In genomic region chr3:99925584-99925983, GRCh38 we compare ENCODE assay signal across 11 cellular contexts.
A peak's percentile ranks its signal among the peaks of the same experiment; 100 is the strongest.
DNase-seq lines count a peak whose midpoint lies in the region; ATAC-seq and TF ChIP-seq lines count a peak whose summit lies in the region.
"Had no signal": no experiment of that assay in that cellular context is flagged by ENCODE, and none has a peak within 500 bp of the region (broad histone marks: within the 10 kb centered on the region; RNA-seq: fewer than 3 reads in every experiment).

No MANE protein-coding gene starts in this region.

- H3K9me3 ChIP-seq in ascending aorta (no peaks in the 10 kb centered on the region), hepatocyte (ENCODE audit: low read depth) (no peaks in the 10 kb centered on the region), aorta (ENCODE audit: control insufficient read depth, low read length) (no peaks in the 10 kb centered on the region), T-helper 17 cell (ENCODE audit: control insufficient read depth, low read length, poor library complexity, severe bottlenecking) (no peaks in the 10 kb centered on the region)

- H3K36me3 Mint-ChIP-seq in T-helper 17 cell (ENCODE audit: low read depth) = no peaks in the 10 kb centered on the region

- no peaks in the 10 kb centered on the region for H3K9me2 ChIP-seq in hepatocyte (replicated peaks; ENCODE audit: insufficient read depth)

- H3K4me1 ChIP-seq in ascending aorta (peaks cover 4 to 35% of the 10 kb centered on the region in 2 donors), hepatocyte (ENCODE audit: insufficient read depth) (peaks cover 36% of the 10 kb centered on the region), aorta (ENCODE audit: control insufficient read depth in 1 of 2, insufficient read depth in 2 of 2, low read length in 2 of 2) (peaks cover 8 to 11% of the 10 kb centered on the region in 2 donors)

- DNase-seq in SHP77 (lab: John Stamatoyannopoulos, UW) = peak; percentile 31 to 41
- no peak for DNase-seq in SHP77 treated with DMSO at 0.1 percent for 48 hours (lab: John Stamatoyannopoulos, UW)
- DNase-seq in ascending aorta (ENCODE audit: low spot score in 2 of 2) = peak in 1 of 2 donors; percentile 82
- peak; percentile 51 for DNase-seq in hepatocyte (ENCODE audit: low spot score)
- peak in 1 of 2 donors; percentile 61 for DNase-seq in aorta
- DNase-seq in T-helper 17 cell = no peak
- DNase-seq in 8988T = no peak
- DNase-seq: naive B cell; stimulated activated naive CD4-positive, alpha-beta T cell treated with Interleukin-2 at 50 U/mL for 16 hours had no signal

- H3K4me3 Mint-ChIP-seq in T-helper 17 cell = no peak overlapping the region
- H3K4me3 Mint-ChIP-seq: naive B cell had no signal

- H3K4me2 ChIP-seq in hepatocyte = no peak overlapping the region

- no peaks in the 10 kb centered on the region for H3K79me2 ChIP-seq in hepatocyte

- peaks cover 7% of the 10 kb centered on the region for H3K4me1 Mint-ChIP-seq in T-helper 17 cell

- H3K27ac Mint-ChIP-seq in T-helper 17 cell = no peak overlapping the region

- no peak overlapping the region for H3K4me3 ChIP-seq in ascending aorta
- no peak overlapping the region for H3K4me3 ChIP-seq in hepatocyte
- H3K4me3 ChIP-seq in aorta (ENCODE audit: low read length in 2 of 2) = no peak overlapping the region
- H3K4me3 ChIP-seq: cardiac muscle cell had no signal

- no peaks in the 10 kb centered on the region for H4K20me1 ChIP-seq in hepatocyte (ENCODE audit: insufficient read depth, poor library complexity, severe bottlenecking)

- intact Hi-C loops in ascending aorta (cut with DNase I) (loop anchor here (5.0 kb wide), 1 partner anchor 48 kb away; no protein-coding TSS in a partner anchor), aorta (cut with DNase I) (loop anchor here in 1 of 2 donors (5.0 kb wide), 1 partner anchor 48 kb away; no protein-coding TSS in a partner anchor)

- H3K36me3 ChIP-seq in ascending aorta (no peaks in the 10 kb centered on the region), hepatocyte (replicated peaks; ENCODE audit: insufficient read depth, low read depth) (no peaks in the 10 kb centered on the region), aorta (ENCODE audit: control insufficient read depth in 1 of 2, insufficient read depth in 2 of 2, low read length in 1 of 2) (no peaks in the 10 kb centered on the region)
- H3K36me3 ChIP-seq: cardiac muscle cell had no signal

- ATAC-seq in aorta (ENCODE audit: low FRiP score) = peak; percentile 34
- ATAC-seq in T-helper 17 cell = no peak
- no peak for ATAC-seq in GM21786 (IDR thresholded peaks at IDR 0.05; ENCODE audit: unreplicated experiment)

- H3K27ac ChIP-seq in ascending aorta (peak overlapping the region; percentile 78 to 84), hepatocyte (peak overlapping the region; percentile 76), aorta (ENCODE audit: low read depth in 1 of 2, low read length in 2 of 2) (peak overlapping the region; percentile 33 to 95)
- H3K27ac ChIP-seq: cardiac muscle cell had no signal

- WGBS in hepatocyte (ENCODE audit: low lambda C conversion rate, missing lambda C conversion rate) = 63% methylated on average over 3 of the region's 3 CpGs
- 3 to 10% methylated on average over 3 of the region's 3 CpGs for WGBS in aorta, 2 donors

- no peaks in the 10 kb centered on the region for H3K27me3 Mint-ChIP-seq in T-helper 17 cell
- H3K27me3 Mint-ChIP-seq: naive B cell had no signal

- TF ChIP-seq CTCF in ascending aorta (IDR thresholded peaks at IDR 0.05) = no peak
- no peak for TF ChIP-seq CTCF in hepatocyte (IDR thresholded peaks at IDR 0.05; ENCODE audit: poor library complexity)

- no peak overlapping the region for H2AFZ ChIP-seq in hepatocyte

- no peaks in the 10 kb centered on the region for H3K27me3 ChIP-seq in ascending aorta
- H3K27me3 ChIP-seq in hepatocyte = no peaks in the 10 kb centered on the region
- no peaks in the 10 kb centered on the region for H3K27me3 ChIP-seq in aorta (ENCODE audit: control insufficient read depth in 1 of 2, insufficient read depth in 2 of 2, low read length in 1 of 2)

Comparison
In these comparisons a context has a peak if more than half of its experiments do, and no peak if none do; other contexts are left out.
1. DNase-seq: peak in SHP77 (2 of 2) and hepatocyte (single experiment); none in SHP77 treated with DMSO at 0.1 percent for 48 hours (single experiment), T-helper 17 cell (0 of 3) and 8988T (single experiment).
2. Peak in every context shown above with its lines, with median percentiles within 50 percentile points of each other: H3K27ac ChIP-seq.